Comparison of ENCODE assay signal across 1 cellular context in the genomic region with DNA sequence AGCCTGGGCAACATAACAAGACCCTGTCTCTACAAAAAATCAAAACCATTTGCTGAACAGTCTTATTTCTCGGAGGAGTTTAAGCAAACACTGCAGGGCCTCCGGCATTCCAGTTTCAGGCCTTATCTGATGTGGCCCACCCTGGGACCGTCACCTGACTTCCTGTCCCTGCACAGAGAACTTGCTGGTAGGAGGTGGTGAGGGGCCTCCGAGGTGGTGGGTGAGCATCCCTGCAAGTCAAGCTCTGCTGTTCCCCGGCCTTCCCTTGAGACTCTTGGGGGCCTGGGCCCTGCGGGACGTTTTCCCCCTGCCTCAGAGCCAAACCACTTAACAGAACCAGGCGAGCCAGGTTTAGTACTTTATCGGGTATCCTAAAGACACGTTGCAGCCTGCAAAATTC.
TF ChIP-seq lines count a peak whose summit lies in the region.

No MANE protein-coding gene starts in this region.

TF ChIP-seq in HepG2, 621 proteins besides CTCF, POLR2A, EP300 and RAD21:
- TF ChIP-seq ZNF776 (CRISPR knock-in tag; IDR thresholded peaks at IDR 0.05): no peak
- TF ChIP-seq, protein P1, sequence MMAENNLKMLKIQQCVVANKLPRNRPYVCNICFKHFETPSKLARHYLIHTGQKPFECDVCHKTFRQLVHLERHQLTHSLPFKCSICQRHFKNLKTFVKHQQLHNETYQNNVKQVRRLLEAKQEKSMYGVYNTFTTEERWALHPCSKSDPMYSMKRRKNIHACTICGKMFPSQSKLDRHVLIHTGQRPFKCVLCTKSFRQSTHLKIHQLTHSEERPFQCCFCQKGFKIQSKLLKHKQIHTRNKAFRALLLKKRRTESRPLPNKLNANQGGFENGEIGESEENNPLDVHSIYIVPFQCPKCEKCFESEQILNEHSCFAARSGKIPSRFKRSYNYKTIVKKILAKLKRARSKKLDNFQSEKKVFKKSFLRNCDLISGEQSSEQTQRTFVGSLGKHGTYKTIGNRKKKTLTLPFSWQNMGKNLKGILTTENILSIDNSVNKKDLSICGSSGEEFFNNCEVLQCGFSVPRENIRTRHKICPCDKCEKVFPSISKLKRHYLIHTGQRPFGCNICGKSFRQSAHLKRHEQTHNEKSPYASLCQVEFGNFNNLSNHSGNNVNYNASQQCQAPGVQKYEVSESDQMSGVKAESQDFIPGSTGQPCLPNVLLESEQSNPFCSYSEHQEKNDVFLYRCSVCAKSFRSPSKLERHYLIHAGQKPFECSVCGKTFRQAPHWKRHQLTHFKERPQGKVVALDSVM (CRISPR knock-in tag; IDR thresholded peaks at IDR 0.05): peak; percentile 32; the same call in 1 of the 2 replicates
